Comparison of ENCODE assay signal across 21 cellular contexts in genomic region chr20:5470943-5471342, GRCh38.
DNase-seq lines count a peak whose midpoint lies in the region; ATAC-seq, FAIRE-seq and TF ChIP-seq lines count a peak whose summit lies in the region.
"Had no signal": no experiment of that assay in that cellular context is flagged by ENCODE, and none has a peak within 500 bp of the region (broad histone marks: within the 10 kb centered on the region; RNA-seq: fewer than 3 reads in every experiment).

No MANE protein-coding gene starts in this region.

- H3K9ac ChIP-seq in HepG2 (ENCODE audit: insufficient read depth, low read depth, low read length) (no peak overlapping the region), K562 (ENCODE audit: insufficient read depth in 1 of 2, low read depth in 2 of 2, low read length in 2 of 2) (peak overlapping the region; percentile 30 to 78; a peak in 3 of 4 replicates), colonic mucosa (ENCODE audit: low read depth in 2 of 2, low read length in 2 of 2) (no peak overlapping the region)
- H3K9ac ChIP-seq: BLaER1 had no signal

- ATAC-seq in HepG2 (no peak), right lobe of liver (no peak), K562 (peak; percentile 87)
- ATAC-seq: GM23338, HCT116 had no signal

- H3K36me3 ChIP-seq in HepG2 (replicated peaks in 1 of 2; ENCODE audit: control insufficient read depth in 1 of 2, insufficient read depth in 2 of 2, low read length in 2 of 2) (no peaks in the 10 kb centered on the region), right lobe of liver (no peaks in the 10 kb centered on the region), K562 (ENCODE audit: control insufficient read depth, insufficient read depth, low read length) (no peaks in the 10 kb centered on the region), testis (ENCODE audit: low read depth, missing control alignments) (no peaks in the 10 kb centered on the region), colonic mucosa (no peaks in the 10 kb centered on the region)
- H3K36me3 ChIP-seq: BLaER1 had no signal

- no peak for TF ChIP-seq POLR2A in HepG2 (IDR thresholded peaks at IDR 0.05; ENCODE audit: insufficient read depth in 1 of 2, low read depth in 2 of 2, low read length in 2 of 2)
- no peak for TF ChIP-seq POLR2A in right lobe of liver (IDR thresholded peaks at IDR 0.05)
- TF ChIP-seq POLR2A in K562 (conservative IDR thresholded peaks at IDR 0.05): no peak
- no peak for TF ChIP-seq POLR2A in testis (IDR thresholded peaks at IDR 0.05)

- H4K20me1 ChIP-seq in HepG2 (ENCODE audit: insufficient read depth, low read length): no peaks in the 10 kb centered on the region
- H4K20me1 ChIP-seq in K562 (replicated peaks; ENCODE audit: control insufficient read depth, insufficient read depth, low read length): no peaks in the 10 kb centered on the region
- H4K20me1 ChIP-seq: BLaER1 had no signal

- no peak for DNase-seq in HepG2 (ENCODE audit: low spot score)
- no peak for DNase-seq in right lobe of liver
- DNase-seq in HuH-7.5 (ENCODE audit: low spot score): peak; percentile 79
- peak; percentile 14 to 55 (median 49) for DNase-seq in K562 (ENCODE audit: extremely low read depth in 1 of 4, low spot score in 3 of 4)
- peak; percentile 73 for DNase-seq in testis
- no peak for DNase-seq in colonic mucosa
- DNase-seq in SIG-M5 (lab: John Stamatoyannopoulos, UW): no peak
- DNase-seq in activated CD4-positive, alpha-beta T cell treated with anti-CD3 and anti-CD28 coated beads for 4 hours: no peak
- DNase-seq: 8988T; CD4-positive, alpha-beta memory T cell; DMS153; DMS79; GDM1; HFFc6; IMR-90 had no signal

- CTCF ChIA-PET in HepG2 (lab: Yijun Ruan, JAX; ENCODE audit: low intra/inter-chr PET ratio, low total read pairs) (no interaction called here), K562 (lab: Yijun Ruan, JAX; ENCODE audit: low intra/inter-chr PET ratio) (no interaction called here)

- no peaks in the 10 kb centered on the region for H3K9me1 ChIP-seq in K562 (ENCODE audit: control insufficient read depth, insufficient read depth, low read length)

- in situ Hi-C loops in HepG2 (cut with HindIII; ENCODE audit: extremely low pct_ligation_motif_present, low pct_unique_long_range_greater_than_20kb) (no loop called here), K562 (cut with MboI) (no loop called here)

- intact Hi-C loops in HepG2 (cut with micrococcal nuclease; ENCODE audit: unreplicated experiment) (no loop called here), right lobe of liver (cut with DNase I) (no loop called here), K562 (cut with micrococcal nuclease) (no loop called here), testis (cut with DNase I; ENCODE audit: low total_unique reads) (no loop called here), colonic mucosa (cut with DNase I) (no loop called here)

- H3K4me1 ChIP-seq in HepG2 (ENCODE audit: insufficient read depth, low read length) (no peaks in the 10 kb centered on the region), right lobe of liver (no peaks in the 10 kb centered on the region), K562 (replicated peaks in 1 of 2; ENCODE audit: control insufficient read depth in 2 of 2, insufficient read depth in 2 of 2, low read length in 2 of 2) (peaks cover 0 to 8% of the 10 kb centered on the region in 2 experiments; a peak in 2 of 5 replicates), testis (no peaks in the 10 kb centered on the region), colonic mucosa (no peaks in the 10 kb centered on the region)
- H3K4me1 ChIP-seq: BLaER1 had no signal

- BruUV-seq in HepG2 (replicated peaks; lab: Mats Ljungman, UMichigan) (no TSS peak), K562 (replicated peaks; lab: Mats Ljungman, UMichigan) (no TSS peak)

- H3K27me3 ChIP-seq in HepG2 (ENCODE audit: control insufficient read depth in 1 of 2, insufficient read depth in 2 of 2, low read length in 2 of 2): peaks cover 0 to 21% of the 10 kb centered on the region in 2 experiments
- H3K27me3 ChIP-seq in right lobe of liver: no peaks in the 10 kb centered on the region
- peaks cover 0 to 5% of the 10 kb centered on the region in 2 experiments; a peak in 2 of 5 replicates for H3K27me3 ChIP-seq in K562 (ENCODE audit: control insufficient read depth in 2 of 2, insufficient read depth in 2 of 2, low read length in 2 of 2)
- no peaks in the 10 kb centered on the region for H3K27me3 ChIP-seq in testis
- H3K27me3 ChIP-seq in colonic mucosa: no peaks in the 10 kb centered on the region
- H3K27me3 ChIP-seq: BLaER1 had no signal

- no peak overlapping the region for H3K4me3 ChIP-seq in HepG2 (replicated peaks in 1 of 3; ENCODE audit: insufficient read depth in 1 of 3, low read depth in 2 of 3, low read length in 3 of 3)
- no peak overlapping the region for H3K4me3 ChIP-seq in right lobe of liver
- peak overlapping the region; percentile 22 for H3K4me3 ChIP-seq in K562
- peak overlapping the region; percentile 34 to 48 for H3K4me3 ChIP-seq in testis
- no peak overlapping the region for H3K4me3 ChIP-seq in colonic mucosa
- H3K4me3 ChIP-seq: BLaER1, GM23338 had no signal

- H2AFZ ChIP-seq in HepG2 (ENCODE audit: low read length) (no peak overlapping the region), K562 (ENCODE audit: low read depth, low read length) (peak overlapping the region; percentile 81)
- H2AFZ ChIP-seq: GM23338 had no signal

- no peak for FAIRE-seq in HepG2 (lab: Jason Lieb, UNC)
- no peak for FAIRE-seq in K562 (lab: Jason Lieb, UNC)
- FAIRE-seq: GM12892, GM18507, H54 had no signal

- TF ChIP-seq CTCF in HepG2 (CRISPR knock-in tag; IDR thresholded peaks at IDR 0.05) (no peak), right lobe of liver (IDR thresholded peaks at IDR 0.05) (no peak), K562 (IDR thresholded peaks at IDR 0.05 in 2 of 3, conservative IDR thresholded peaks at IDR 0.05 in 1 of 3; ENCODE audit: insufficient read depth in 2 of 3, low read depth in 1 of 3, low read length in 3 of 3) (no peak), testis (IDR thresholded peaks at IDR 0.05) (no peak), colonic mucosa (IDR thresholded peaks at IDR 0.05) (no peak)

- POLR2A ChIA-PET in HepG2 (lab: Yijun Ruan, JAX): no interaction called here
- POLR2A ChIA-PET in K562 (lab: Yijun Ruan, JAX): interaction anchor here (0.5 to 0.6 kb wide), 2 partner anchors 15 to 148 kb away, joined by 3 read pairs; no protein-coding TSS in a partner anchor

- no peak for TF ChIP-seq EP300 in HepG2 (IDR thresholded peaks at IDR 0.05; ENCODE audit: low read depth in 2 of 2, low read length in 2 of 2)
- TF ChIP-seq EP300 in HepG2 (CRISPR knock-in tag; IDR thresholded peaks at IDR 0.05; ENCODE audit: borderline replicate concordance): no peak
- no peak for TF ChIP-seq EP300 in K562 (IDR thresholded peaks at IDR 0.05; ENCODE audit: low read length)

- H3K79me2 ChIP-seq in HepG2 (ENCODE audit: insufficient read depth, low read length): no peaks in the 10 kb centered on the region
- no peaks in the 10 kb centered on the region for H3K79me2 ChIP-seq in K562 (ENCODE audit: control insufficient read depth, insufficient read depth, low read length)

- WGBS in HepG2 (ENCODE audit: low lambda C conversion rate): 67% methylated on average over 16 of the region's 16 CpGs
- WGBS in right lobe of liver (ENCODE audit: insufficient coverage, low coverage, low lambda C conversion rate, missing lambda C conversion rate): no CpG with 5 or more reads among the region's 16 CpGs
- 3% methylated on average over 9 of the region's 16 CpGs for WGBS in K562 (ENCODE audit: insufficient coverage, low coverage, missing lambda C conversion rate)
- WGBS in testis, 2 donors: 59 to 86% methylated on average over 12 to 16 of the region's 16 CpGs

- no peak overlapping the region for H3K27ac ChIP-seq in HepG2 (ENCODE audit: extremely low read length, insufficient read depth, low read length)
- H3K27ac ChIP-seq in right lobe of liver: no peak overlapping the region
- H3K27ac ChIP-seq in K562 (ENCODE audit: extremely low read depth, low read depth, low read length): no peak overlapping the region
- H3K27ac ChIP-seq in testis: no peak overlapping the region
- no peak overlapping the region for H3K27ac ChIP-seq in colonic mucosa
- H3K27ac ChIP-seq: BLaER1 had no signal

- H3K9me3 ChIP-seq in HepG2 (ENCODE audit: low read length): no peaks in the 10 kb centered on the region
- H3K9me3 ChIP-seq in right lobe of liver: no peaks in the 10 kb centered on the region
- no peaks in the 10 kb centered on the region for H3K9me3 ChIP-seq in K562 (replicated peaks; ENCODE audit: control insufficient read depth, insufficient read depth, low read depth, low read length)
- H3K9me3 ChIP-seq in testis: no peaks in the 10 kb centered on the region
- no peaks in the 10 kb centered on the region for H3K9me3 ChIP-seq in colonic mucosa
- H3K9me3 ChIP-seq: BLaER1 had no signal

- H3K4me2 ChIP-seq in HepG2 (ENCODE audit: low read depth, low read length) (no peak overlapping the region), K562 (ENCODE audit: insufficient read depth, low read length) (no peak overlapping the region; the same call in 1 of the 2 replicates)
- H3K4me2 ChIP-seq: BLaER1, GM23338 had no signal

- no peak for TF ChIP-seq RAD21 in HepG2 (CRISPR knock-in tag; IDR thresholded peaks at IDR 0.05)
- no peak for TF ChIP-seq RAD21 in K562 (CRISPR knock-in tag; conservative IDR thresholded peaks at IDR 0.05 in 1 of 2, IDR thresholded peaks at IDR 0.05 in 1 of 2)

TF ChIP-seq in K562, 482 proteins besides CTCF, POLR2A, EP300 and RAD21 (continues in another document):
- peak; percentile 48; the same call in 1 of the 2 replicates for TF ChIP-seq TFAP4 (CRISPR knock-in tag; IDR thresholded peaks at IDR 0.05; ENCODE audit: borderline replicate concordance)
- peak; percentile 80 for TF ChIP-seq TFE3 (CRISPR knock-in tag; IDR thresholded peaks at IDR 0.05)
- TF ChIP-seq FOS (IDR thresholded peaks at IDR 0.05; ENCODE audit: extremely low read depth, insufficient read length): peak; percentile 20

Comparison
In these comparisons a context has a peak if more than half of its experiments do, and no peak if none do; other contexts are left out.
1. DNase-seq: peak in HuH-7.5 (single experiment), K562 (4 of 4) and testis (single experiment); none in HepG2 (single experiment), right lobe of liver (0 of 3), colonic mucosa (single experiment), SIG-M5 (single experiment) and activated CD4-positive, alpha-beta T cell treated with anti-CD3 and anti-CD28 coated beads for 4 hours (0 of 2).
2. H3K4me3 ChIP-seq: peak in K562 (single experiment) and testis (2 of 2); none in HepG2 (0 of 3), right lobe of liver (0 of 3) and colonic mucosa (single experiment).
3. H3K9ac ChIP-seq: peak in K562 (2 of 2); none in HepG2 (single experiment) and colonic mucosa (0 of 2).
4. Of the 241 proteins assayed by ChIP-seq in both HepG2 and K562: peak only in HepG2: MNT; only in K562: NFYB, PHF8, RAD51, SP1, TFAP4, TFE3 and 1 more; in both: none; in neither: 232; mixed calls (peak in some experiments, not most) for 1.